In genomic region chr17:7060165-7060890, GRCh38 we compare ENCODE assay signal across 11 cellular contexts. TPM values are rescaled to one million over a fixed set of nuclear protein-coding genes. Genes with fewer than 3 reads are reported as not detected.
DNase-seq lines count a peak whose midpoint lies in the region; ATAC-seq and TF ChIP-seq lines count a peak whose summit lies in the region.
"Had no signal": no experiment of that assay in that cellular context is flagged by ENCODE, and none has a peak within 500 bp of the region (broad histone marks: within the 10 kb centered on the region; RNA-seq: fewer than 3 reads in every experiment).

No MANE protein-coding gene starts in this region.

- no peak overlapping the region for H3K4me3 ChIP-seq in heart right ventricle
- H3K4me3 ChIP-seq: BLaER1 treated with 17β-estradiol and CSF1 and Interleukin-3, amounts not matched to agents 10 nM and 100 nM had no signal

- DNase-seq in activated CD8-positive, alpha-beta memory T cell treated with anti-CD3 and anti-CD28 coated beads for 24 hours, result peak; percentile 71
- DNase-seq in activated CD8-positive, alpha-beta memory T cell treated with anti-CD3 and anti-CD28 coated beads, Interleukin-2, amount 50 U/mL, for 4 hours, result no peak
- DNase-seq in activated CD4-positive, alpha-beta memory T cell treated with anti-CD3 and anti-CD28 coated beads, Interleukin-2, amount 10 ng/mL, durations not matched to agents 7 days and 5 days, result no peak
- DNase-seq in foreskin keratinocyte (peak; percentile 92 to 96), heart right ventricle (no peak), NCI-H345 treated with DMSO at 0.1 percent for 48 hours (lab: John Stamatoyannopoulos, UW; ENCODE audit: unreplicated experiment) (no peak)
- peak in 1 of 2 donors; percentile 22 for DNase-seq in stimulated activated naive CD8-positive, alpha-beta T cell treated with anti-CD3 and anti-CD28 coated beads, Interleukin-15, amount 100 ng/mL, for 72 hours
- DNase-seq: NCI-H1694 treated with DMSO at 0.1 percent for 48 hours had no signal

- no peak for TF ChIP-seq CTCF in foreskin keratinocyte (conservative IDR thresholded peaks at IDR 0.05)
- TF ChIP-seq CTCF in heart right ventricle (IDR thresholded peaks at IDR 0.05), result no peak

- no peaks in the 10 kb centered on the region for H3K36me3 ChIP-seq in heart right ventricle
- H3K36me3 ChIP-seq: BLaER1 treated with 17β-estradiol and CSF1 and Interleukin-3, amounts not matched to agents 10 nM and 100 nM had no signal

- ATAC-seq in foreskin keratinocyte (peak; percentile 84), heart right ventricle (no peak), GM21619 (IDR thresholded peaks at IDR 0.05; ENCODE audit: unreplicated experiment) (no peak)
- peak; percentile 92 for ATAC-seq in stimulated activated naive CD8-positive, alpha-beta T cell treated with anti-CD3 and anti-CD28 coated beads, Interleukin-15, amount 100 ng/mL, for 72 hours

- H3K4me1 ChIP-seq in foreskin keratinocyte, result peaks cover 16% of the 10 kb centered on the region
- peaks cover 0 to 4% (median 0%) of the 10 kb centered on the region in 9 donors for H3K4me1 ChIP-seq in heart right ventricle

- H3K9me3 ChIP-seq in heart right ventricle, result no peaks in the 10 kb centered on the region
- H3K9me3 ChIP-seq: BLaER1 treated with 17β-estradiol and CSF1 and Interleukin-3, amounts not matched to agents 10 nM and 100 nM had no signal

- H3K27me3 ChIP-seq in foreskin keratinocyte, result no peaks in the 10 kb centered on the region
- H3K27me3 ChIP-seq in heart right ventricle, result peaks cover 0 to 24% (median 12%) of the 10 kb centered on the region in 7 donors
- H3K27me3 ChIP-seq: BLaER1 treated with 17β-estradiol and CSF1 and Interleukin-3, amounts not matched to agents 10 nM and 100 nM had no signal

- whole genome bisulfite sequencing in heart right ventricle, 2 donors, result 41 to 55% methylated on average over 6 of the region's 6 CpGs

- H3K27ac ChIP-seq in foreskin keratinocyte, result peak overlapping the region; percentile 35
- no peak overlapping the region for H3K27ac ChIP-seq in heart right ventricle
- H3K27ac ChIP-seq: BLaER1 treated with 17β-estradiol and CSF1 and Interleukin-3, amounts not matched to agents 10 nM and 100 nM had no signal

- peaks cover 19% of the 10 kb centered on the region for H3K27me3 Mint-ChIP-seq in activated CD4-positive, alpha-beta memory T cell treated with anti-CD3 and anti-CD28 coated beads, Interleukin-2, amount 10 ng/mL, durations not matched to agents 7 days and 5 days
- H3K27me3 Mint-ChIP-seq in stimulated activated naive CD8-positive, alpha-beta T cell treated with anti-CD3 and anti-CD28 coated beads, Interleukin-15, amount 100 ng/mL, for 72 hours, result peaks cover 17% of the 10 kb centered on the region

- CTCF ChIA-PET in activated CD4-positive, alpha-beta memory T cell treated with anti-CD3 and anti-CD28 coated beads, Interleukin-2, amount 10 ng/mL, durations not matched to agents 7 days and 5 days (lab: Charles Lee), result interaction anchor here (1.1 to 1.2 kb wide), 2 partner anchors 116 to 149 kb away, joined by 3 read pairs; no protein-coding TSS in a partner anchor

- POLR2A ChIA-PET in activated CD4-positive, alpha-beta memory T cell treated with anti-CD3 and anti-CD28 coated beads, Interleukin-2, amount 10 ng/mL, durations not matched to agents 7 days and 5 days (lab: Charles Lee), result no interaction called here

- H3K36me3 Mint-ChIP-seq in activated CD4-positive, alpha-beta memory T cell treated with anti-CD3 and anti-CD28 coated beads, Interleukin-2, amount 10 ng/mL, durations not matched to agents 7 days and 5 days (ENCODE audit: low read depth), result no peaks in the 10 kb centered on the region

- intact Hi-C loops in heart right ventricle (cut with DNase I), result no loop called here

- H3K9me3 Mint-ChIP-seq in activated CD4-positive, alpha-beta memory T cell treated with anti-CD3 and anti-CD28 coated beads, Interleukin-2, amount 10 ng/mL, durations not matched to agents 7 days and 5 days, result no peaks in the 10 kb centered on the region
- no peaks in the 10 kb centered on the region for H3K9me3 Mint-ChIP-seq in stimulated activated naive CD8-positive, alpha-beta T cell treated with anti-CD3 and anti-CD28 coated beads, Interleukin-15, amount 100 ng/mL, for 72 hours

- peak overlapping the region; percentile 16 for H3K27ac Mint-ChIP-seq in activated CD4-positive, alpha-beta memory T cell treated with anti-CD3 and anti-CD28 coated beads, Interleukin-2, amount 10 ng/mL, durations not matched to agents 7 days and 5 days
- peak overlapping the region in 1 of 2 donors; percentile 79 for H3K27ac Mint-ChIP-seq in stimulated activated naive CD8-positive, alpha-beta T cell treated with anti-CD3 and anti-CD28 coated beads, Interleukin-15, amount 100 ng/mL, for 72 hours

- H3K4me1 Mint-ChIP-seq in activated CD4-positive, alpha-beta memory T cell treated with anti-CD3 and anti-CD28 coated beads, Interleukin-2, amount 10 ng/mL, durations not matched to agents 7 days and 5 days, result peaks cover 7% of the 10 kb centered on the region
- peaks cover 14% of the 10 kb centered on the region for H3K4me1 Mint-ChIP-seq in stimulated activated naive CD8-positive, alpha-beta T cell treated with anti-CD3 and anti-CD28 coated beads, Interleukin-15, amount 100 ng/mL, for 72 hours

- H3K4me3 Mint-ChIP-seq in activated CD4-positive, alpha-beta memory T cell treated with anti-CD3 and anti-CD28 coated beads, Interleukin-2, amount 10 ng/mL, durations not matched to agents 7 days and 5 days, result no peak overlapping the region
- H3K4me3 Mint-ChIP-seq in stimulated activated naive CD8-positive, alpha-beta T cell treated with anti-CD3 and anti-CD28 coated beads, Interleukin-15, amount 100 ng/mL, for 72 hours, result peak overlapping the region; percentile 29 to 55

RNA-seq across cellular contexts. Expression of gene SLC16A11, which starts 16.4 kb away (rescaled TPM):
- under 1 TPM; 0.35 to 0.73 TPM for total RNA-seq in activated CD4-positive, alpha-beta memory T cell treated with anti-CD3 and anti-CD28 coated beads, Interleukin-2, amount 10 ng/mL, durations not matched to agents 7 days and 5 days
- 0.21 and 0.24 TPM in 2 replicates for total RNA-seq in foreskin keratinocyte
- 0.30 and 0.65 TPM in 2 replicates for polyA plus RNA-seq in foreskin keratinocyte
- 1 to 10 TPM in 1 of 10 donors, under 1 TPM in 9; 0.19 to 1.1 (median 0.48) TPM for total RNA-seq in heart right ventricle
- polyA plus RNA-seq in heart right ventricle, result 1 to 10 TPM in 1 of 2 donors, under 1 TPM in 1; 0.78 to 2.1 TPM

RNA-seq across cellular contexts. Expression of gene CLEC10A, which starts 19.7 kb away (rescaled TPM):
- total RNA-seq in activated CD4-positive, alpha-beta memory T cell treated with anti-CD3 and anti-CD28 coated beads, Interleukin-2, amount 10 ng/mL, durations not matched to agents 7 days and 5 days, result not detected
- total RNA-seq in foreskin keratinocyte (not detected in 2 replicates), heart right ventricle (10 to 100 TPM in 1 of 10 donors, 1 to 10 TPM in 9; 1.4 to 26.3 (median 2.1) TPM)
- polyA plus RNA-seq in foreskin keratinocyte (not detected in 2 replicates), heart right ventricle (1 to 10 TPM; 2.5 to 3.4 TPM)

RNA-seq across cellular contexts. Expression of gene SLC16A13, which starts 24.5 kb away (rescaled TPM):
- 10 to 100 TPM; 26.8 to 28.9 TPM for total RNA-seq in activated CD4-positive, alpha-beta memory T cell treated with anti-CD3 and anti-CD28 coated beads, Interleukin-2, amount 10 ng/mL, durations not matched to agents 7 days and 5 days
- total RNA-seq in foreskin keratinocyte, result 4.3 and 6.7 TPM in 2 replicates
- 6.9 and 10.2 TPM in 2 replicates for polyA plus RNA-seq in foreskin keratinocyte
- total RNA-seq in heart right ventricle, result 1 to 10 TPM in 9 of 10 donors, under 1 TPM in 1; 0.70 to 2.1 (median 1.5) TPM
- 1 to 10 TPM; 1.1 to 2.0 TPM for polyA plus RNA-seq in heart right ventricle

RNA-seq across cellular contexts. Expression of gene BCL6B, which starts 37.5 kb away (rescaled TPM):
- total RNA-seq in activated CD4-positive, alpha-beta memory T cell treated with anti-CD3 and anti-CD28 coated beads, Interleukin-2, amount 10 ng/mL, durations not matched to agents 7 days and 5 days, result under 1 TPM; 0.80 to 0.88 TPM
- total RNA-seq in foreskin keratinocyte (0.07 and 0.10 TPM in 2 replicates), heart right ventricle (10 to 100 TPM in 8 of 10 donors, 1 to 10 TPM in 2; 9.6 to 35.4 (median 18.3) TPM)
- polyA plus RNA-seq in foreskin keratinocyte (0.06 TPM in 2 replicates), heart right ventricle (1 to 10 TPM; 9.5 to 9.7 TPM)
- total RNA-seq: mononuclear cell had no signal

RNA-seq across cellular contexts. Expression of gene RNASEK, which starts 47.9 kb away (rescaled TPM):
- total RNA-seq in activated CD4-positive, alpha-beta memory T cell treated with anti-CD3 and anti-CD28 coated beads, Interleukin-2, amount 10 ng/mL, durations not matched to agents 7 days and 5 days, result 100 to 1,000 TPM; 187 to 194 TPM
- total RNA-seq in foreskin keratinocyte (152 and 162 TPM in 2 replicates), heart right ventricle (100 to 1,000 TPM; 144 to 241 (median 160) TPM)
- polyA plus RNA-seq in foreskin keratinocyte (361 and 378 TPM in 2 replicates), heart right ventricle (100 to 1,000 TPM; 220 to 429 TPM)

Comparison
In these comparisons a context has a peak if more than half of its experiments do, and no peak if none do; other contexts are left out.
1. DNase-seq: peak in activated CD8-positive, alpha-beta memory T cell treated with anti-CD3 and anti-CD28 coated beads for 24 hours (single experiment) and foreskin keratinocyte (2 of 2); none in activated CD8-positive, alpha-beta memory T cell treated with anti-CD3 and anti-CD28 coated beads, Interleukin-2, amount 50 U/mL, for 4 hours (single experiment), activated CD4-positive, alpha-beta memory T cell treated with anti-CD3 and anti-CD28 coated beads, Interleukin-2, amount 10 ng/mL, durations not matched to agents 7 days and 5 days (single experiment), heart right ventricle (0 of 2) and NCI-H345 treated with DMSO at 0.1 percent for 48 hours (single experiment).
2. ATAC-seq: peak in foreskin keratinocyte (single experiment) and stimulated activated naive CD8-positive, alpha-beta T cell treated with anti-CD3 and anti-CD28 coated beads, Interleukin-15, amount 100 ng/mL, for 72 hours (single experiment); none in heart right ventricle (0 of 8) and GM21619 (single experiment).